In the genomic region with DNA sequence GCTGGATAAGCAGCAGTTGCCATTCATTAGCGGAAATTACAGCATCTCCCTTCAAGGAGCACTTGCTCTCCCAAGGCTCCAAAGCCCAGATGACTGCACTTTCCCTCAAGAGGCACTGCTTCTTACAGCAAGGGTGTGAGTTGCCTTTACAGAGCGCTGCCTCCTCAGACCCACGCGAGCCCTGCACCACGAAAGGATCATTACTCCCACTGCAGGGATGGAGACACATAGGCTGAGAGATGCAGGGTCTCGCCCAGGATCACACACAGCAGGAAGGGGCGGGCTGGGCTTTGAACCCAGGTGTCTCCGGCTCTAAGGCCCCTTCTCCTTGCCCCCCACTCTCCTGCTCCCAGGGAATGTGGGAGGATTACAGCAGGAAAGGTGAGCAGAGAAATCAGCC, we compare ENCODE assay signal across 16 cellular contexts.
DNase-seq lines count a peak whose midpoint lies in the region; ATAC-seq, FAIRE-seq and TF ChIP-seq lines count a peak whose summit lies in the region.
"Had no signal": no experiment of that assay in that cellular context is flagged by ENCODE, and none has a peak within 500 bp of the region (broad histone marks: within the 10 kb centered on the region; RNA-seq: fewer than 3 reads in every experiment).

No MANE protein-coding gene starts in this region.

- H3K4me1 Mint-ChIP-seq in GM23338: no peaks in the 10 kb centered on the region; the same call in 2 of the 3 replicates

- H3K27ac Mint-ChIP-seq in GM23338: no peak overlapping the region
- H3K27ac Mint-ChIP-seq: CD8-positive, alpha-beta memory T cell had no signal

- H3K36me3 Mint-ChIP-seq in GM23338 (ENCODE audit: low read depth): no peaks in the 10 kb centered on the region
- H3K36me3 Mint-ChIP-seq: CD8-positive, alpha-beta memory T cell had no signal

- no peaks in the 10 kb centered on the region for H3K27me3 ChIP-seq in GM23338 (ENCODE audit: insufficient read depth)
- H3K27me3 ChIP-seq in H1 (replicated peaks in 1 of 4; ENCODE audit: control insufficient read depth in 3 of 4, extremely low read depth in 1 of 4, insufficient read depth in 3 of 4, low read length in 3 of 4): no peaks in the 10 kb centered on the region
- H3K27me3 ChIP-seq: BE2C had no signal

- no peak overlapping the region for H3K27ac ChIP-seq in GM23338 (ENCODE audit: low read depth)
- no peak overlapping the region for H3K27ac ChIP-seq in H1 (ENCODE audit: low read depth, low read length)
- H3K27ac ChIP-seq: A549 had no signal

- H3K4ac ChIP-seq in H1 (replicated peaks; ENCODE audit: insufficient read length, low read depth, low read length): no peak overlapping the region

- no peaks in the 10 kb centered on the region for H3K9me3 ChIP-seq in H1 (ENCODE audit: insufficient read depth in 2 of 2, low read depth in 1 of 2, low read length in 1 of 2)
- H3K9me3 ChIP-seq: A549, BE2C, Caco-2 had no signal

- H3K4me1 ChIP-seq in GM23338 (ENCODE audit: insufficient read depth) (no peaks in the 10 kb centered on the region), H1 (replicated peaks in 1 of 4; ENCODE audit: control insufficient read depth in 3 of 4, insufficient read depth in 4 of 4, low read length in 3 of 4) (no peaks in the 10 kb centered on the region; a peak in 1 of 7 replicates)
- H3K4me1 ChIP-seq: A549, BE2C, Caco-2 had no signal

- no peak for TF ChIP-seq EP300 in H1 (IDR thresholded peaks at IDR 0.05; ENCODE audit: borderline replicate concordance in 1 of 2, low read depth in 2 of 2, low read length in 2 of 2)

- no peak overlapping the region for H2BK20ac ChIP-seq in H1 (ENCODE audit: low read length)

- no peak for FAIRE-seq in H1 (lab: Jason Lieb, UNC)
- FAIRE-seq: A549, GM19239, H54 had no signal

- H2BK120ac ChIP-seq in H1 (replicated peaks; ENCODE audit: low read depth, low read length): no peak overlapping the region

- H2BK12ac ChIP-seq in H1 (ENCODE audit: low read depth, low read length): 0 out of 2 replicates have a peak overlapping the region, but pooled peaks have one; percentile 17

- no peak overlapping the region for H4K5ac ChIP-seq in H1 (ENCODE audit: insufficient read length, low read depth, low read length)

- no peaks in the 10 kb centered on the region for H3K23me2 ChIP-seq in H1 (ENCODE audit: low read depth, low read length)

- H3K4me3 ChIP-seq in GM23338 (no peak overlapping the region), H1 (ENCODE audit: extremely low read depth in 1 of 4, insufficient read depth in 2 of 4, low read depth in 3 of 4, low read length in 4 of 4) (no peak overlapping the region)
- H3K4me3 ChIP-seq: A549 had no signal

- H3K9me3 Mint-ChIP-seq in GM23338: peaks cover 7% of the 10 kb centered on the region; the same call in 2 of the 3 replicates

- no peak for ATAC-seq in GM23338
- no peak for ATAC-seq in GM21825 (IDR thresholded peaks at IDR 0.05; ENCODE audit: unreplicated experiment)
- ATAC-seq in HG02798 (IDR thresholded peaks at IDR 0.05; ENCODE audit: poor library complexity, unreplicated experiment): no peak
- ATAC-seq: A549 had no signal

- no peak overlapping the region for H4K91ac ChIP-seq in H1 (replicated peaks; ENCODE audit: insufficient read length, low read length)

- no peaks in the 10 kb centered on the region for H3K36me3 ChIP-seq in GM23338 (ENCODE audit: insufficient read depth)
- H3K36me3 ChIP-seq in H1 (ENCODE audit: control insufficient read depth in 2 of 4, insufficient read depth in 4 of 4, low read length in 3 of 4): no peaks in the 10 kb centered on the region
- H3K36me3 ChIP-seq: BE2C had no signal

- H2BK15ac ChIP-seq in H1 (ENCODE audit: low read length): no peak overlapping the region

- CTCF ChIA-PET in H1 (lab: Charles Lee; ENCODE audit: partially characterized antibody): interaction anchor here (1.1 to 2.8 kb wide), 3 partner anchors 11 to 63 kb away, joined by 3 to 10 read pairs (median 3); no protein-coding TSS in a partner anchor

- H2AFZ ChIP-seq in GM23338 (0 out of 2 replicates have a peak overlapping the region, but pooled peaks have one; percentile 38), H1 (ENCODE audit: low read length) (no peak overlapping the region)

- peaks cover 16% of the 10 kb centered on the region for H3K27me3 Mint-ChIP-seq in GM23338 (ENCODE audit: insufficient read depth, low read depth, poor library complexity)

- H3K56ac ChIP-seq in H1 (replicated peaks; ENCODE audit: insufficient read length, low read depth, low read length): no peak overlapping the region

- no peak overlapping the region for H3K9ac ChIP-seq in H1 (replicated peaks in 1 of 4; ENCODE audit: extremely low read depth in 1 of 4, low read depth in 3 of 4, low read length in 3 of 4)

- H2AK5ac ChIP-seq in H1 (ENCODE audit: low read depth, low read length): no peak overlapping the region

- TF ChIP-seq CTCF in GM23338 (conservative IDR thresholded peaks at IDR 0.05; ENCODE audit: low read depth in 2 of 2) (no peak), H1 (IDR thresholded peaks at IDR 0.05; ENCODE audit: control extremely low read depth in 1 of 3, insufficient read depth in 1 of 3, low read depth in 1 of 3, low read length in 3 of 3) (no peak)

- no peak overlapping the region for H2BK5ac ChIP-seq in H1 (ENCODE audit: low read depth, low read length)

- H3K79me1 ChIP-seq in H1 (ENCODE audit: low read depth, low read length): no peaks in the 10 kb centered on the region

- H3K14ac ChIP-seq in H1 (ENCODE audit: insufficient read length): no peak overlapping the region

- H3K4me3 Mint-ChIP-seq in GM23338: no peak overlapping the region
- H3K4me3 Mint-ChIP-seq: CD8-positive, alpha-beta memory T cell had no signal

- no peaks in the 10 kb centered on the region for H3F3A ChIP-seq in GM23338 (replicated peaks; ENCODE audit: low read depth)

- POLR2A ChIA-PET in H1 (lab: Charles Lee; ENCODE audit: partially characterized antibody): no interaction called here

- DNase-seq in activated CD8-positive, alpha-beta memory T cell treated with anti-CD3 and anti-CD28 coated beads, Interleukin-2, amount 50 U/mL, for 48 hours: peak; percentile 26
- no peak for DNase-seq in activated CD8-positive, alpha-beta memory T cell treated with anti-CD3 and anti-CD28 coated beads, Interleukin-2, amount 50 U/mL, for 4 hours
- no peak for DNase-seq in GM23338 (ENCODE audit: low spot score)
- peak in 1 of 2 experiments; percentile 36 for DNase-seq in H1 (ENCODE audit: low read depth in 1 of 2, low spot score in 2 of 2)
- DNase-seq in putamen (ENCODE audit: low spot score): peak; percentile 41
- no peak for DNase-seq in NCI-H2107 (lab: John Stamatoyannopoulos, UW)
- DNase-seq: BE2C; Caco-2; CD8-positive, alpha-beta memory T cell; DND-41; GDM1 had no signal

- no peak for TF ChIP-seq RAD21 in H1 (IDR thresholded peaks at IDR 0.05 in 1 of 2, conservative IDR thresholded peaks at IDR 0.05 in 1 of 2; ENCODE audit: low read depth in 2 of 2, low read length in 2 of 2)

- no peak overlapping the region for H3K4me2 ChIP-seq in GM23338
- no peak overlapping the region for H3K4me2 ChIP-seq in H1 (ENCODE audit: insufficient read depth in 1 of 2, low read depth in 2 of 2, low read length in 2 of 2)
- H3K4me2 ChIP-seq: A549 had no signal

- no peaks in the 10 kb centered on the region for H4K20me1 ChIP-seq in GM23338 (replicated peaks; ENCODE audit: insufficient read depth)
- no peaks in the 10 kb centered on the region for H4K20me1 ChIP-seq in H1 (replicated peaks in 1 of 2; ENCODE audit: control insufficient read depth in 1 of 2, insufficient read depth in 2 of 2, low read length in 2 of 2)

- H3K9me2 ChIP-seq in GM23338 (ENCODE audit: insufficient read depth): no peaks in the 10 kb centered on the region

- TF ChIP-seq POLR2A in H1 (IDR thresholded peaks at IDR 0.05; ENCODE audit: control extremely low read depth in 1 of 2, low read depth in 2 of 2, low read length in 2 of 2): no peak

- H3K23ac ChIP-seq in H1 (ENCODE audit: insufficient read length): no peak overlapping the region

- H4K8ac ChIP-seq in H1 (ENCODE audit: extremely low read depth, insufficient read depth, low read length): peak overlapping the region; percentile 4; the same call in 1 of the 2 replicates

- WGBS in H1 (ENCODE audit: extremely low coverage in 1 of 2, insufficient coverage in 1 of 2, insufficient read length in 1 of 2, insufficient replicate concordance in 2 of 2, low coverage in 1 of 2, low lambda C conversion rate in 2 of 2, missing lambda C conversion rate in 1 of 2), 2 experiments: 86% methylated on average over 8 of the region's 8 CpGs; no CpG with 5 or more reads in 1 of the 2 experiments

- no peaks in the 10 kb centered on the region for H3K79me2 ChIP-seq in GM23338 (replicated peaks; ENCODE audit: insufficient read depth)
- no peaks in the 10 kb centered on the region for H3K79me2 ChIP-seq in H1 (ENCODE audit: control insufficient read depth in 1 of 2, insufficient read depth in 2 of 2, low read length in 2 of 2)

- no peak overlapping the region for H3K18ac ChIP-seq in H1 (ENCODE audit: extremely low read depth, low read length)

TF ChIP-seq in GM23338, 12 proteins besides CTCF, POLR2A, EP300 and RAD21 (continues in another document):
- TF ChIP-seq POLR2AphosphoS5 (IDR thresholded peaks at IDR 0.05; ENCODE audit: low read depth) (no peak), EZH2 (IDR thresholded peaks at IDR 0.05; ENCODE audit: low read depth, unreplicated experiment) (no peak), ZNF331 (CRISPR knock-in tag; IDR thresholded peaks at IDR 0.05; ENCODE audit: low read depth) (no peak), JUNB (IDR thresholded peaks at IDR 0.05; ENCODE audit: unreplicated experiment) (no peak), NANOG (IDR thresholded peaks at IDR 0.05; ENCODE audit: borderline replicate concordance) (no peak)

TF ChIP-seq in H1, 55 proteins besides CTCF, POLR2A, EP300 and RAD21:
- TF ChIP-seq, protein P1, sequence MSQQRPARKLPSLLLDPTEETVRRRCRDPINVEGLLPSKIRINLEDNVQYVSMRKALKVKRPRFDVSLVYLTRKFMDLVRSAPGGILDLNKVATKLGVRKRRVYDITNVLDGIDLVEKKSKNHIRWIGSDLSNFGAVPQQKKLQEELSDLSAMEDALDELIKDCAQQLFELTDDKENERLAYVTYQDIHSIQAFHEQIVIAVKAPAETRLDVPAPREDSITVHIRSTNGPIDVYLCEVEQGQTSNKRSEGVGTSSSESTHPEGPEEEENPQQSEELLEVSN (IDR thresholded peaks at IDR 0.05): no peak
- TF ChIP-seq RFX5 (IDR thresholded peaks at IDR 0.05; ENCODE audit: borderline replicate concordance, low read depth, low read length) (no peak), CTBP2 (IDR thresholded peaks at IDR 0.05; ENCODE audit: borderline replicate concordance, insufficient read depth, insufficient read length, low read length) (no peak), TCF12 (IDR thresholded peaks at IDR 0.05; ENCODE audit: low read depth, low read length) (no peak)

Comparison
In these comparisons a context has a peak if more than half of its experiments do, and no peak if none do; other contexts are left out.
1. DNase-seq: peak in activated CD8-positive, alpha-beta memory T cell treated with anti-CD3 and anti-CD28 coated beads, Interleukin-2, amount 50 U/mL, for 48 hours (single experiment) and putamen (single experiment); none in activated CD8-positive, alpha-beta memory T cell treated with anti-CD3 and anti-CD28 coated beads, Interleukin-2, amount 50 U/mL, for 4 hours (single experiment), GM23338 (single experiment) and NCI-H2107 (single experiment).